ENCODE assay signal across 1 cellular context in genomic region chr6:135423649-135424128, GRCh38.
TF ChIP-seq lines count a peak whose summit lies in the region.

No MANE protein-coding gene starts in this region.

TF ChIP-seq in K562, 482 proteins besides CTCF, POLR2A, EP300 and RAD21 (continued from another document and continues in another):
- TF ChIP-seq ZEB2 (IDR thresholded peaks at IDR 0.05) (peak; percentile 24; the same call in 1 of the 2 replicates), ZNF217 (CRISPR knock-in tag; IDR thresholded peaks at IDR 0.05) (no peak), MCM7 (IDR thresholded peaks at IDR 0.05) (peak in 1 of 2 experiments; percentile 97; a peak in 1 of 4 replicates), CHD4 (IDR thresholded peaks at IDR 0.05; ENCODE audit: insufficient read depth, insufficient replicate concordance, low read depth, low read length, poor library complexity, severe bottlenecking) (no peak), ZNF655 (CRISPR knock-in tag; IDR thresholded peaks at IDR 0.05) (no peak), GTF2B (IDR thresholded peaks at IDR 0.05; ENCODE audit: extremely low read depth, insufficient read length) (no peak), HMBOX1 (IDR thresholded peaks at IDR 0.05) (peak; percentile 98), ARID3A (IDR thresholded peaks at IDR 0.05; ENCODE audit: borderline replicate concordance, low read depth, low read length) (peak; percentile 86), DEAF1 (CRISPR knock-in tag; IDR thresholded peaks at IDR 0.05) (peak; percentile 74), ZNF507 (tag; conservative IDR thresholded peaks at IDR 0.05) (no peak), CGGBP1 (CRISPR knock-in tag; IDR thresholded peaks at IDR 0.05) (no peak), PURB (CRISPR knock-in tag; IDR thresholded peaks at IDR 0.05; ENCODE audit: low read depth) (no peak), TRIM28 (IDR thresholded peaks at IDR 0.05) (no peak), FOXK2 (conservative IDR thresholded peaks at IDR 0.05 in 1 of 2, IDR thresholded peaks at IDR 0.05 in 1 of 2; ENCODE audit: low read depth in 2 of 2) (peak; percentile 27 to 36; a peak in 1 of 4 replicates), HINFP (tag; conservative IDR thresholded peaks at IDR 0.05; ENCODE audit: low read depth) (no peak), EP400 (IDR thresholded peaks at IDR 0.05) (0 out of 2 replicates have a peak, but pooled peaks have one; percentile 26), NONO (IDR thresholded peaks at IDR 0.05; ENCODE audit: low read depth in 2 of 2, low read length in 1 of 2) (0 out of 4 replicates have a peak, but pooled peaks of 1 of the 2 experiments have one; percentile 26), RBM14 (IDR thresholded peaks at IDR 0.05; ENCODE audit: borderline replicate concordance, insufficient read depth, low read depth, low read length) (no peak), HMG20B (CRISPR knock-in tag; IDR thresholded peaks at IDR 0.05) (no peak), ZKSCAN1 (IDR thresholded peaks at IDR 0.05; ENCODE audit: low read depth, low read length) (no peak), CBX5 (IDR thresholded peaks at IDR 0.05; ENCODE audit: borderline replicate concordance, low read depth) (no peak), ZBTB40 (IDR thresholded peaks at IDR 0.05) (peak; percentile 69), ZBTB40 (CRISPR knock-in tag; IDR thresholded peaks at IDR 0.05) (no peak), ZNF398 (CRISPR knock-in tag; IDR thresholded peaks at IDR 0.05) (no peak), BRF1 (IDR thresholded peaks at IDR 0.05; ENCODE audit: borderline replicate concordance, extremely low read depth, insufficient read length) (no peak), ARID2 (IDR thresholded peaks at IDR 0.05) (0 out of 2 replicates have a peak, but pooled peaks have one; percentile 26), CLOCK (CRISPR knock-in tag; IDR thresholded peaks at IDR 0.05; ENCODE audit: borderline replicate concordance) (no peak), CREB5 (CRISPR knock-in tag; IDR thresholded peaks at IDR 0.05) (no peak), TCF7L2 (IDR thresholded peaks at IDR 0.05; ENCODE audit: low read depth, low read length) (no peak)
